ENCODE assay signal across 19 cellular contexts in genomic region chr2:241118727-241119505, GRCh38. TPM values are rescaled to one million over a fixed set of nuclear protein-coding genes. Genes with fewer than 3 reads are reported as not detected.
DNase-seq lines count a peak whose midpoint lies in the region; ATAC-seq and TF ChIP-seq lines count a peak whose summit lies in the region.
"Had no signal": no experiment of that assay in that cellular context is flagged by ENCODE, and none has a peak within 500 bp of the region (broad histone marks: within the 10 kb centered on the region; RNA-seq: fewer than 3 reads in every experiment).

No MANE protein-coding gene starts in this region.

- POLR2A ChIA-PET in WTC11 (lab: Charles Lee) = no interaction called here

- no peaks in the 10 kb centered on the region for H3K4me1 ChIP-seq in upper lobe of right lung
- no peaks in the 10 kb centered on the region for H3K4me1 ChIP-seq in tibial nerve
- H3K4me1 ChIP-seq: SJSA1 had no signal

- H3K36me3 ChIP-seq in upper lobe of right lung (no peaks in the 10 kb centered on the region), tibial nerve (peaks cover 0 to 19% (median 0%) of the 10 kb centered on the region in 3 donors)

- CTCF ChIA-PET in WTC11 (lab: Charles Lee) = no interaction called here

- H3K27ac Mint-ChIP-seq in activated T-cell treated with anti-CD3 and anti-CD28 coated beads, Interleukin-2, amount 50 U/mL, for 24 hours = no peak overlapping the region
- H3K27ac Mint-ChIP-seq in WTC11 = 0 out of 2 replicates have a peak overlapping the region, but pooled peaks have one; percentile 3

- peaks cover 3% of the 10 kb centered on the region for H3K9me3 Mint-ChIP-seq in activated T-cell treated with anti-CD3 and anti-CD28 coated beads, Interleukin-2, amount 50 U/mL, for 24 hours
- peaks cover 10% of the 10 kb centered on the region for H3K9me3 Mint-ChIP-seq in WTC11
- H3K9me3 Mint-ChIP-seq: CD8-positive, alpha-beta memory T cell had no signal

- H3K4me3 Mint-ChIP-seq in activated T-cell treated with anti-CD3 and anti-CD28 coated beads, Interleukin-2, amount 50 U/mL, for 24 hours = no peak overlapping the region
- no peak overlapping the region for H3K4me3 Mint-ChIP-seq in WTC11
- H3K4me3 Mint-ChIP-seq: CD8-positive, alpha-beta memory T cell; IgD-negative memory B cell had no signal

- DNase-seq in activated T-cell treated with anti-CD3 and anti-CD28 coated beads, Interleukin-2, amount 50 U/mL, for 1 hour = peak; percentile 12
- no peak for DNase-seq in activated T-cell treated with anti-CD3 and anti-CD28 coated beads, Interleukin-2, amount 50 U/mL, for 24 hours
- DNase-seq in WTC11 (ENCODE audit: low spot score) (no peak), mesenteric fat pad (ENCODE audit: low spot score) (peak; percentile 79), upper lobe of right lung (no peak), tibial nerve (ENCODE audit: low spot score in 2 of 2) (no peak)
- no peak for DNase-seq in effector CD4-positive, alpha-beta T cell
- DNase-seq: Calu3; CD8-positive, alpha-beta memory T cell; DMS153; NCI-H1417 treated with DMSO at 0.1 percent for 48 hours; NCI-H187; NCI-H446; NCI-H526 treated with DMSO at 0.1 percent for 48 hours; OCI-M1 had no signal

- no peaks in the 10 kb centered on the region for H3K27me3 Mint-ChIP-seq in activated T-cell treated with anti-CD3 and anti-CD28 coated beads, Interleukin-2, amount 50 U/mL, for 24 hours
- H3K27me3 Mint-ChIP-seq in WTC11 (ENCODE audit: low read depth) = no peaks in the 10 kb centered on the region
- H3K27me3 Mint-ChIP-seq: CD8-positive, alpha-beta memory T cell; IgD-negative memory B cell had no signal

- no peak for TF ChIP-seq EP300 in tibial nerve (IDR thresholded peaks at IDR 0.05)

- peaks cover 27% of the 10 kb centered on the region for H3K4me1 Mint-ChIP-seq in activated T-cell treated with anti-CD3 and anti-CD28 coated beads, Interleukin-2, amount 50 U/mL, for 24 hours (ENCODE audit: low read depth)
- no peaks in the 10 kb centered on the region for H3K4me1 Mint-ChIP-seq in WTC11

- H3K36me3 Mint-ChIP-seq in activated T-cell treated with anti-CD3 and anti-CD28 coated beads, Interleukin-2, amount 50 U/mL, for 24 hours (ENCODE audit: low read depth) = peaks cover 91% of the 10 kb centered on the region
- H3K36me3 Mint-ChIP-seq in WTC11 = peaks cover 41% of the 10 kb centered on the region

- no peaks in the 10 kb centered on the region for H3K9me3 ChIP-seq in upper lobe of right lung
- H3K9me3 ChIP-seq in tibial nerve = no peaks in the 10 kb centered on the region
- H3K9me3 ChIP-seq: SJSA1 had no signal

- no peak for TF ChIP-seq POLR2A in tibial nerve (IDR thresholded peaks at IDR 0.05)

- intact Hi-C loops in upper lobe of right lung (cut with DNase I) = no loop called here

- TF ChIP-seq CTCF in WTC11 (IDR thresholded peaks at IDR 0.05) (no peak), upper lobe of right lung (IDR thresholded peaks at IDR 0.05) (no peak), tibial nerve (IDR thresholded peaks at IDR 0.05) (no peak)

- whole genome bisulfite sequencing in tibial nerve, 2 donors = 89 to 93% methylated on average over 17 to 24 of the region's 24 CpGs

- H3K27me3 ChIP-seq in upper lobe of right lung = no peaks in the 10 kb centered on the region
- no peaks in the 10 kb centered on the region for H3K27me3 ChIP-seq in tibial nerve
- H3K27me3 ChIP-seq: SJSA1 had no signal

- ATAC-seq in WTC11 (no peak), upper lobe of right lung (peak; percentile 17)
- ATAC-seq: Right ventricle myocardium inferior had no signal

- H3K4me3 ChIP-seq in upper lobe of right lung (no peak overlapping the region), tibial nerve (no peak overlapping the region)
- H3K4me3 ChIP-seq: SJSA1 had no signal

- no peak overlapping the region for H3K27ac ChIP-seq in upper lobe of right lung
- H3K27ac ChIP-seq in tibial nerve = no peak overlapping the region
- H3K27ac ChIP-seq: C4-2B, SJSA1 had no signal

TF ChIP-seq in WTC11, 78 proteins besides CTCF, POLR2A, EP300 and RAD21:
- TF ChIP-seq JUN (CRISPR knock-in tag; IDR thresholded peaks at IDR 0.05) = no peak
- no peak for TF ChIP-seq GRHL2 (CRISPR knock-in tag; IDR thresholded peaks at IDR 0.05; ENCODE audit: insufficient replicate concordance, severe bottlenecking)
- no peak for TF ChIP-seq NR1H2 (CRISPR knock-in tag; IDR thresholded peaks at IDR 0.05)
- no peak for TF ChIP-seq ZNF138 (CRISPR knock-in tag; conservative IDR thresholded peaks at IDR 0.05)
- TF ChIP-seq E2F1 (CRISPR knock-in tag; IDR thresholded peaks at IDR 0.05) = no peak
- TF ChIP-seq NFYB (CRISPR knock-in tag; conservative IDR thresholded peaks at IDR 0.05; ENCODE audit: low read depth) = no peak
- no peak for TF ChIP-seq FOXK1 (CRISPR knock-in tag; IDR thresholded peaks at IDR 0.05)
- TF ChIP-seq ATF2 (CRISPR knock-in tag; IDR thresholded peaks at IDR 0.05; ENCODE audit: borderline replicate concordance, low read depth) = no peak
- no peak for TF ChIP-seq MAX (CRISPR knock-in tag; IDR thresholded peaks at IDR 0.05)
- no peak for TF ChIP-seq STAT6 (CRISPR knock-in tag; conservative IDR thresholded peaks at IDR 0.05; ENCODE audit: low read depth)
- TF ChIP-seq RORB (CRISPR knock-in tag; IDR thresholded peaks at IDR 0.05) = no peak
- TF ChIP-seq GTF2I (CRISPR knock-in tag; conservative IDR thresholded peaks at IDR 0.05) = no peak
- no peak for TF ChIP-seq ZNF671 (CRISPR knock-in tag; IDR thresholded peaks at IDR 0.05)
- no peak for TF ChIP-seq KAT7 (CRISPR knock-in tag; IDR thresholded peaks at IDR 0.05; ENCODE audit: borderline replicate concordance)
- no peak for TF ChIP-seq TP53 (CRISPR knock-in tag; IDR thresholded peaks at IDR 0.05)
- TF ChIP-seq ZNF423 (CRISPR knock-in tag; IDR thresholded peaks at IDR 0.05) = no peak
- no peak for TF ChIP-seq HMGA2 (CRISPR knock-in tag; IDR thresholded peaks at IDR 0.05)
- no peak for TF ChIP-seq USF1 (CRISPR knock-in tag; IDR thresholded peaks at IDR 0.05)

RNA-seq across cellular contexts. Expression of gene MTERF4, which starts 16.8 kb away (rescaled TPM):
- 22.4 to 25.4 TPM (median 23.3 TPM) in 3 replicates for total RNA-seq in WTC11 (2021)
- 23.6 TPM for total RNA-seq in mesenteric fat pad
- 34.6 TPM for total RNA-seq in upper lobe of right lung
- total RNA-seq in tibial nerve = 10 to 100 TPM; 28.9 to 60.5 (median 38.9) TPM

RNA-seq across cellular contexts. Expression of gene PASK, which starts 30.4 kb away (rescaled TPM):
- 64.7 to 80.9 TPM (median 72.8 TPM) in 3 replicates for total RNA-seq in WTC11 (2021)
- total RNA-seq in mesenteric fat pad = 6.4 TPM
- total RNA-seq in upper lobe of right lung = 15.7 TPM
- total RNA-seq in tibial nerve = 1 to 10 TPM; 4.1 to 8.1 (median 5.9) TPM

RNA-seq across cellular contexts. Expression of gene PPP1R7, which starts 31.4 kb away (rescaled TPM):
- total RNA-seq in WTC11 (2021) (44.0 to 49.1 TPM (median 49.0 TPM) in 3 replicates), mesenteric fat pad (48.9 TPM), upper lobe of right lung (60.7 TPM), tibial nerve (10 to 100 TPM; 29.5 to 53.8 (median 38.1) TPM)

Comparison
In these comparisons a context has a peak if more than half of its experiments do, and no peak if none do; other contexts are left out.
1. DNase-seq: peak in activated T-cell treated with anti-CD3 and anti-CD28 coated beads, Interleukin-2, amount 50 U/mL, for 1 hour (single experiment) and mesenteric fat pad (single experiment); none in activated T-cell treated with anti-CD3 and anti-CD28 coated beads, Interleukin-2, amount 50 U/mL, for 24 hours (single experiment), WTC11 (single experiment), upper lobe of right lung (single experiment), effector CD4-positive, alpha-beta T cell (single experiment) and tibial nerve (0 of 2).